ENCODE assay signal across 8 cellular contexts in the genomic region with DNA sequence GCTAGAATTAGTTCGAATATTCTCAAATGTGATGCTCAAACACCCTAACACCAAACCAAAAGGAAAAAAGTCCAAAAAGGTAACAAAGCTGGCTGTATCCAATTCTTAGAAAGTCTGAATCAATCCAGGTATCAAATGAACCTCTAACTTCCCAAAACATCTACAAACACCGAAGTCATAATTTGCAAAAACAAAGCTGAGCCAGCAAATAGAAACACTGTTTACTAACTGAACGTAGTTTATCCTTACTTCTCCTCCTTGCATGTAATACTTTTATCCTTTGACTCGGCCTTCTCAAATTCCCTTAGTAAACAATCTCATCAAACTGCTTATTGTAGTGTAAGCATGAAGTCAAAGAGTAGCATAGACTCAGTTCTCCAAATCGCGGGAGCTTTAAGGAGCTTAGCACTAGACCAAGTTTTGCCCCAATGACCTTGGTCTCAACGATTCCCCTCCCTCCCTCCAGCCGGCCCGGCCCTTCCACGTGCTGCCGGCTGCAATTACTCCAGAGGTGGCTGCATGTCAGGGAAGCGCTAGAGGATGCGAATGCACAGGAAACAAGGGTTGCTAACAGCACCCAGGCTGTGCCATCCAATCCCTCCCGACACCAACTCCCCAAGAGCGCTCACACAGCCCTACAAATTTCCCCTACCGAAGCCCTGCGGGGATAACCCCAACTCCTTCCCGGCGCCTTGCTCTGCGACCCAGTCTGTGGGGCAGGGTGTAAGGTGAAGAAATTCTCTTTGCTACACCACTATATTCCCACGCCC. TPM values are rescaled to one million over a fixed set of nuclear protein-coding genes. Genes with fewer than 3 reads are reported as not detected.
A peak's percentile ranks its signal among the peaks of the same experiment; 100 is the strongest.
DNase-seq lines count a peak whose midpoint lies in the region; ATAC-seq and FAIRE-seq lines count a peak whose summit lies in the region.

No MANE protein-coding gene starts in this region.

- peak overlapping the region; percentile 94 for H3K9ac ChIP-seq in HUES48 (ENCODE audit: low read depth, low read length)

- peaks cover 19% of the 10 kb centered on the region for H3K36me3 ChIP-seq in HUES48 (ENCODE audit: control insufficient read depth, insufficient read depth, low read length)

- peaks cover 8% of the 10 kb centered on the region; the same call in 1 of the 2 replicates for H3K4me1 ChIP-seq in HUES48 (ENCODE audit: control insufficient read depth, insufficient read depth, low read length)

- FAIRE-seq in G401.6 (lab: Jason Lieb, UNC), result peak; percentile 46

- peak overlapping the region; percentile 94 for H3K4me3 ChIP-seq in HUES48 (ENCODE audit: low read depth, low read length)

- in situ Hi-C loops in SK-MEL-5 (cut with HindIII; ENCODE audit: low pct_unique_long_range_greater_than_20kb, low sequenced_read_pairs), result no loop called here

- H3K9me3 ChIP-seq in HUES48 (ENCODE audit: control insufficient read depth, insufficient read depth, low read length), result no peaks in the 10 kb centered on the region

- peak overlapping the region; percentile 95 for H3K27ac ChIP-seq in HUES48 (ENCODE audit: low read depth, low read length)

- ATAC-seq in GM21515 (IDR thresholded peaks at IDR 0.05; ENCODE audit: unreplicated experiment) (peak; percentile 32), left lobe of liver (peak; percentile 71)

- DNase-seq in SK-MEL-5 (ENCODE audit: low read depth, low spot score) (peak; percentile 78), left lobe of liver (ENCODE audit: low spot score) (peak; percentile 52), dedifferentiated amniotic fluid mesenchymal stem cell (ENCODE audit: extremely low spot score) (no peak)
- peak; percentile 14 for DNase-seq in central memory CD4-positive, alpha-beta T cell
- DNase-seq in stimulated activated CD8-positive, alpha-beta memory T cell treated with anti-CD3 and anti-CD28 coated beads, Interleukin-15, amount 100 ng/mL, for 24 hours (ENCODE audit: low read depth), result peak; percentile 3

- no peaks in the 10 kb centered on the region for H3K27me3 ChIP-seq in HUES48 (ENCODE audit: control insufficient read depth, insufficient read depth, low read length)

RNA-seq across cellular contexts. Expression of gene XPO4, which starts 0.7 kb away (rescaled TPM):
- 55.9 and 56.9 TPM in 2 replicates for total RNA-seq in SK-MEL-5 (2014; rRNA removed; shearing (Covaris generic))
- polyA plus RNA-seq in SK-MEL-5 (2015; cell fraction: cytosol; rRNA removed), result 25.6 and 30.7 TPM in 2 replicates
- 61.4 and 67.8 TPM in 2 replicates for polyA plus RNA-seq in SK-MEL-5 (2015; cell fraction: nucleus; rRNA removed)
- total RNA-seq in left lobe of liver, result 5.2 TPM
